ENCODE assay signal across 9 cellular contexts in genomic region chr18:24270358-24270936, GRCh38.
A peak's percentile ranks its signal among the peaks of the same experiment; 100 is the strongest.
DNase-seq lines count a peak whose midpoint lies in the region; ATAC-seq and TF ChIP-seq lines count a peak whose summit lies in the region.
"Had no signal": no experiment of that assay in that cellular context is flagged by ENCODE, and none has a peak within 500 bp of the region (broad histone marks: within the 10 kb centered on the region; RNA-seq: fewer than 3 reads in every experiment).

No MANE protein-coding gene starts in this region.

- peak overlapping the region; percentile 16 for H3K4me3 Mint-ChIP-seq in activated T-cell treated with anti-CD3 and anti-CD28 coated beads, Interleukin-2, amount 50 U/mL, for 4 hours
- H3K4me3 Mint-ChIP-seq in activated T-cell treated with anti-CD3 and anti-CD28 coated beads, Interleukin-2, amount 50 U/mL, for 72 hours: no peak overlapping the region
- peak overlapping the region; percentile 90 for H3K4me3 Mint-ChIP-seq in endothelial cell (ENCODE audit: unreplicated experiment)
- H3K4me3 Mint-ChIP-seq: activated CD4-positive, alpha-beta memory T cell treated with anti-CD3 and anti-CD28 coated beads for 36 hours had no signal

- H3K27ac ChIP-seq in muscle layer of colon (ENCODE audit: low read depth, low read length) (peak overlapping the region; percentile 87), upper lobe of left lung (peak overlapping the region; percentile 76 to 91 (median 86))

- peaks cover 9% of the 10 kb centered on the region for H3K36me3 Mint-ChIP-seq in activated T-cell treated with anti-CD3 and anti-CD28 coated beads, Interleukin-2, amount 50 U/mL, for 4 hours (ENCODE audit: insufficient read depth)
- H3K36me3 Mint-ChIP-seq in activated T-cell treated with anti-CD3 and anti-CD28 coated beads, Interleukin-2, amount 50 U/mL, for 72 hours (ENCODE audit: insufficient read depth in 2 of 2): peaks cover 0 to 1% of the 10 kb centered on the region in 2 donors
- H3K36me3 Mint-ChIP-seq in endothelial cell (ENCODE audit: low read depth, unreplicated experiment): no peaks in the 10 kb centered on the region
- H3K36me3 Mint-ChIP-seq: activated CD4-positive, alpha-beta memory T cell treated with anti-CD3 and anti-CD28 coated beads for 36 hours had no signal

- H3K27me3 ChIP-seq in muscle layer of colon (ENCODE audit: control insufficient read depth in 1 of 2, insufficient read depth in 2 of 2, low read length in 2 of 2) (no peaks in the 10 kb centered on the region), upper lobe of left lung (no peaks in the 10 kb centered on the region)

- no peak for TF ChIP-seq POLR2A in upper lobe of left lung (IDR thresholded peaks at IDR 0.05)

- no peak overlapping the region for H3K27ac Mint-ChIP-seq in activated T-cell treated with anti-CD3 and anti-CD28 coated beads, Interleukin-2, amount 50 U/mL, for 72 hours
- H3K27ac Mint-ChIP-seq in endothelial cell (ENCODE audit: unreplicated experiment): no peak overlapping the region
- H3K27ac Mint-ChIP-seq: activated CD4-positive, alpha-beta memory T cell treated with anti-CD3 and anti-CD28 coated beads for 36 hours had no signal

- peaks cover 7% of the 10 kb centered on the region for H3K9me3 Mint-ChIP-seq in activated T-cell treated with anti-CD3 and anti-CD28 coated beads, Interleukin-2, amount 50 U/mL, for 4 hours
- peaks cover 0 to 2% of the 10 kb centered on the region in 2 donors for H3K9me3 Mint-ChIP-seq in activated T-cell treated with anti-CD3 and anti-CD28 coated beads, Interleukin-2, amount 50 U/mL, for 72 hours
- H3K9me3 Mint-ChIP-seq in endothelial cell (ENCODE audit: unreplicated experiment): no peaks in the 10 kb centered on the region

- H3K36me3 ChIP-seq in muscle layer of colon (ENCODE audit: insufficient read depth, low read length): no peaks in the 10 kb centered on the region
- no peaks in the 10 kb centered on the region for H3K36me3 ChIP-seq in upper lobe of left lung

- H3K4me3 ChIP-seq in muscle layer of colon (ENCODE audit: low read depth in 1 of 2, low read length in 2 of 2) (peak overlapping the region; percentile 23 to 92), upper lobe of left lung (peak overlapping the region; percentile 66 to 92 (median 80))

- no peaks in the 10 kb centered on the region for H3K9me3 ChIP-seq in muscle layer of colon (ENCODE audit: low read length)
- H3K9me3 ChIP-seq in upper lobe of left lung: no peaks in the 10 kb centered on the region

- TF ChIP-seq CTCF in endothelial cell (IDR thresholded peaks at IDR 0.05; ENCODE audit: unreplicated experiment) (no peak), upper lobe of left lung (IDR thresholded peaks at IDR 0.05) (no peak)

- TF ChIP-seq EP300 in upper lobe of left lung (IDR thresholded peaks at IDR 0.05): no peak

- WGBS in upper lobe of left lung, 2 donors: 41 to 49% methylated on average over 4 of the region's 4 CpGs

- ATAC-seq in activated T-cell treated with anti-CD3 and anti-CD28 coated beads, Interleukin-2, amount 50 U/mL, for 4 hours: no peak
- no peak for ATAC-seq in activated T-cell treated with anti-CD3 and anti-CD28 coated beads, Interleukin-2, amount 50 U/mL, for 72 hours (replicated peaks in 1 of 2)
- no peak for ATAC-seq in upper lobe of left lung (ENCODE audit: low FRiP score in 2 of 2)
- ATAC-seq in HG02571 (IDR thresholded peaks at IDR 0.05; ENCODE audit: unreplicated experiment): no peak
- ATAC-seq in GM21360 (IDR thresholded peaks at IDR 0.05; ENCODE audit: unreplicated experiment): no peak

- peaks cover 33% of the 10 kb centered on the region for H3K4me1 ChIP-seq in muscle layer of colon (ENCODE audit: insufficient read depth, low read length)
- peaks cover 15 to 40% (median 21%) of the 10 kb centered on the region in 4 donors for H3K4me1 ChIP-seq in upper lobe of left lung

- DNase-seq in activated T-cell treated with anti-CD3 and anti-CD28 coated beads, Interleukin-2, amount 50 U/mL, for 4 hours: no peak
- no peak for DNase-seq in activated T-cell treated with anti-CD3 and anti-CD28 coated beads, Interleukin-2, amount 50 U/mL, for 72 hours
- DNase-seq in endothelial cell (ENCODE audit: low spot score) (no peak), upper lobe of left lung (no peak), HuH-7.5 (ENCODE audit: low spot score) (no peak)
- DNase-seq: activated CD4-positive, alpha-beta memory T cell treated with anti-CD3 and anti-CD28 coated beads for 36 hours had no signal

- H3K27me3 Mint-ChIP-seq in activated T-cell treated with anti-CD3 and anti-CD28 coated beads, Interleukin-2, amount 50 U/mL, for 4 hours (ENCODE audit: low read depth): peaks cover 39% of the 10 kb centered on the region
- peaks cover 42% of the 10 kb centered on the region for H3K27me3 Mint-ChIP-seq in activated T-cell treated with anti-CD3 and anti-CD28 coated beads, Interleukin-2, amount 50 U/mL, for 72 hours (ENCODE audit: low read depth)
- peaks cover 3% of the 10 kb centered on the region for H3K27me3 Mint-ChIP-seq in endothelial cell (ENCODE audit: unreplicated experiment)

- peak overlapping the region; percentile 25 for H3K9ac ChIP-seq in muscle layer of colon (ENCODE audit: low read length)

- H3K4me1 Mint-ChIP-seq in activated T-cell treated with anti-CD3 and anti-CD28 coated beads, Interleukin-2, amount 50 U/mL, for 4 hours (ENCODE audit: low read depth): peaks cover 5% of the 10 kb centered on the region
- peaks cover 5% of the 10 kb centered on the region for H3K4me1 Mint-ChIP-seq in activated T-cell treated with anti-CD3 and anti-CD28 coated beads, Interleukin-2, amount 50 U/mL, for 72 hours (ENCODE audit: low read depth)
- H3K4me1 Mint-ChIP-seq in endothelial cell (ENCODE audit: unreplicated experiment): peaks cover 19% of the 10 kb centered on the region

Comparison
In these comparisons a context has a peak if more than half of its experiments do, and no peak if none do; other contexts are left out.
1. H3K4me3 Mint-ChIP-seq: peak in activated T-cell treated with anti-CD3 and anti-CD28 coated beads, Interleukin-2, amount 50 U/mL, for 4 hours (single experiment) and endothelial cell (single experiment); none in activated T-cell treated with anti-CD3 and anti-CD28 coated beads, Interleukin-2, amount 50 U/mL, for 72 hours (0 of 2).